ENCODE assay signal across 8 cellular contexts in the genomic region with DNA sequence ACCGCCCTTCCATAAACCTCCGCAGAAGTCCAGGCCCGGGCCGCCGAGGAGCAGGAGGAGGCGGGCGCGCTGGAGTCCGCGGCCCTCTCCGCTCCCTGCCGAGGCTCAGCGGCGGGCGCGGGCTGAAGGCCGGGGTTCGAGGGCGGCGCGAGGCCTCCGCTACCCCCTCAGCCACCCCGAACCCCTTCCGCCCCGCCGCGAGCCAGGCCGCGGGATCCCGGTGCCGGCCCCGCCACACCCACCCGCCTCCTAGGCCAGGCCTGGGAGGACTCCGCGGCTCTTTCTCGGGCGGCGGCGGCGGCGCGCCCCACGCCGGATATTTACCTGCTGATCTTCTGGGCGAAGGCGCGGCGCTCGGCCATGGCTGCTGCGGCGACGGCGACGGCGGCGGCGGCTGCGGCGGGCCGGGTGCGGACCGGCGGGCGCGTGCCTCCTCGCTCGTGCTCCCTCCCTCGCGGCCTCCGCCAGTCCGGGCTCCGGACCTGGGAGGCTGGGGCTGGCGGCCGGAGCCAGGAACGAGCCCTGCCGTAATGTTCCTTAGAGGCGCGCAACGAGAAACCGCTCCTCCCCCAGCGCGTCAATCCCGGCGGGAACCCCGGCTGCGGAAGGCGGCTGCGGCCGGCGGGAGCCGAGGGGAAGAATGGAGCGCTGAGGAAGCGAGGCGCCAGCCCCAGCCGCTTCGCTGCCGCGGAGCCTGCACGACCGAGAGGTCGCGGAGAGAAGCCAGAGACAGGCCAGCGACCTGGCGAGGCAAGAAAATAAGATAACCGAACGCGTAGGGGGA. TPM values are rescaled to one million over a fixed set of nuclear protein-coding genes. Genes with fewer than 3 reads are reported as not detected.
DNase-seq lines count a peak whose midpoint lies in the region; ATAC-seq and TF ChIP-seq lines count a peak whose summit lies in the region.

A gene with protein sequence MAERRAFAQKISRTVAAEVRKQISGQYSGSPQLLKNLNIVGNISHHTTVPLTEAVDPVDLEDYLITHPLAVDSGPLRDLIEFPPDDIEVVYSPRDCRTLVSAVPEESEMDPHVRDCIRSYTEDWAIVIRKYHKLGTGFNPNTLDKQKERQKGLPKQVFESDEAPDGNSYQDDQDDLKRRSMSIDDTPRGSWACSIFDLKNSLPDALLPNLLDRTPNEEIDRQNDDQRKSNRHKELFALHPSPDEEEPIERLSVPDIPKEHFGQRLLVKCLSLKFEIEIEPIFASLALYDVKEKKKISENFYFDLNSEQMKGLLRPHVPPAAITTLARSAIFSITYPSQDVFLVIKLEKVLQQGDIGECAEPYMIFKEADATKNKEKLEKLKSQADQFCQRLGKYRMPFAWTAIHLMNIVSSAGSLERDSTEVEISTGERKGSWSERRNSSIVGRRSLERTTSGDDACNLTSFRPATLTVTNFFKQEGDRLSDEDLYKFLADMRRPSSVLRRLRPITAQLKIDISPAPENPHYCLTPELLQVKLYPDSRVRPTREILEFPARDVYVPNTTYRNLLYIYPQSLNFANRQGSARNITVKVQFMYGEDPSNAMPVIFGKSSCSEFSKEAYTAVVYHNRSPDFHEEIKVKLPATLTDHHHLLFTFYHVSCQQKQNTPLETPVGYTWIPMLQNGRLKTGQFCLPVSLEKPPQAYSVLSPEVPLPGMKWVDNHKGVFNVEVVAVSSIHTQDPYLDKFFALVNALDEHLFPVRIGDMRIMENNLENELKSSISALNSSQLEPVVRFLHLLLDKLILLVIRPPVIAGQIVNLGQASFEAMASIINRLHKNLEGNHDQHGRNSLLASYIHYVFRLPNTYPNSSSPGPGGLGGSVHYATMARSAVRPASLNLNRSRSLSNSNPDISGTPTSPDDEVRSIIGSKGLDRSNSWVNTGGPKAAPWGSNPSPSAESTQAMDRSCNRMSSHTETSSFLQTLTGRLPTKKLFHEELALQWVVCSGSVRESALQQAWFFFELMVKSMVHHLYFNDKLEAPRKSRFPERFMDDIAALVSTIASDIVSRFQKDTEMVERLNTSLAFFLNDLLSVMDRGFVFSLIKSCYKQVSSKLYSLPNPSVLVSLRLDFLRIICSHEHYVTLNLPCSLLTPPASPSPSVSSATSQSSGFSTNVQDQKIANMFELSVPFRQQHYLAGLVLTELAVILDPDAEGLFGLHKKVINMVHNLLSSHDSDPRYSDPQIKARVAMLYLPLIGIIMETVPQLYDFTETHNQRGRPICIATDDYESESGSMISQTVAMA (N-terminal part only) (minus strand): TSS at position 484 of the 784 bp plus-strand sequence. CDS start 122 bp downstream, at position 362.

- no peaks in the 10 kb centered on the region for H3K9me3 Mint-ChIP-seq in activated CD8-positive, alpha-beta T cell treated with anti-CD3 and anti-CD28 coated beads for 36 hours

- POLR2A ChIA-PET in activated CD8-positive, alpha-beta T cell treated with anti-CD3 and anti-CD28 coated beads for 36 hours (lab: Charles Lee) = interaction anchor here (1.4 kb wide), 1 partner anchor 252 kb away, joined by 4 read pairs; no protein-coding TSS in a partner anchor

- no peak for TF ChIP-seq POLR2A in lower leg skin (IDR thresholded peaks at IDR 0.05)

- intact Hi-C loops in activated CD8-positive, alpha-beta T cell treated with anti-CD3 and anti-CD28 coated beads for 36 hours (cut with micrococcal nuclease) = no loop called here
- intact Hi-C loops in lower leg skin (cut with DNase I; ENCODE audit: low total_unique reads) = no loop called here

- H3K36me3 Mint-ChIP-seq in activated CD8-positive, alpha-beta T cell treated with anti-CD3 and anti-CD28 coated beads for 36 hours (ENCODE audit: low read depth) = no peaks in the 10 kb centered on the region

- ATAC-seq in HG03342 (IDR thresholded peaks at IDR 0.05; ENCODE audit: unreplicated experiment) = peak; percentile 67
- ATAC-seq in activated CD8-positive, alpha-beta T cell treated with anti-CD3 and anti-CD28 coated beads for 36 hours = peak; percentile 74

- peak within 1 kb of the TSS; percentile 93 for H3K27ac ChIP-seq in C4-2B

- H3K4me1 Mint-ChIP-seq in activated CD8-positive, alpha-beta T cell treated with anti-CD3 and anti-CD28 coated beads for 36 hours (ENCODE audit: low read depth) = peaks cover 13% of the 10 kb centered on the region

- 0 to 1% methylated on average over 30 to 38 of the region's 107 CpGs for WGBS in lower leg skin, 2 donors

- H3K4me3 ChIP-seq in lower leg skin (ENCODE audit: low read depth, poor library complexity, severe bottlenecking) = peak within 1 kb of the TSS; percentile 77

- DNase-seq in GM19238 (ENCODE audit: insufficient read length, low spot score) = peak; percentile 63
- DNase-seq in NCI-H524 treated with DMSO at 0.1 percent for 48 hours (lab: John Stamatoyannopoulos, UW) = peak; percentile 13
- peak; percentile 55 for DNase-seq in activated CD8-positive, alpha-beta T cell treated with anti-CD3 and anti-CD28 coated beads for 36 hours
- peak; percentile 17 for DNase-seq in effector CD8-positive, alpha-beta T cell (lab: John Stamatoyannopoulos, UW)
- DNase-seq in lower leg skin (ENCODE audit: low spot score in 2 of 2) = peak; percentile 53 to 95
- peak; percentile 28 to 36 for DNase-seq in stimulated activated CD4-positive, alpha-beta T cell treated with anti-CD3 and anti-CD28 coated beads, Interleukin-4, amount 100 ng/mL, for 48 hours (ENCODE audit: low read depth in 2 of 2)

- CTCF ChIA-PET in activated CD8-positive, alpha-beta T cell treated with anti-CD3 and anti-CD28 coated beads for 36 hours (lab: Charles Lee) = no interaction called here

- H3K27me3 Mint-ChIP-seq in activated CD8-positive, alpha-beta T cell treated with anti-CD3 and anti-CD28 coated beads for 36 hours = no peaks in the 10 kb centered on the region

- H3K27ac Mint-ChIP-seq in activated CD8-positive, alpha-beta T cell treated with anti-CD3 and anti-CD28 coated beads for 36 hours = peak within 1 kb of the TSS; percentile 58

- no peak for TF ChIP-seq CTCF in C4-2B (conservative IDR thresholded peaks at IDR 0.05)
- no peak for TF ChIP-seq CTCF in activated CD8-positive, alpha-beta T cell treated with anti-CD3 and anti-CD28 coated beads for 36 hours (IDR thresholded peaks at IDR 0.05)
- TF ChIP-seq CTCF in lower leg skin (IDR thresholded peaks at IDR 0.05) = no peak

- H3K4me3 Mint-ChIP-seq in activated CD8-positive, alpha-beta T cell treated with anti-CD3 and anti-CD28 coated beads for 36 hours = peak within 1 kb of the TSS; percentile 81

RNA-seq across cellular contexts. Expression of the gene that starts here (rescaled TPM):
- 10 to 100 TPM in 1 of 2 experiments, 1 to 10 TPM in 1; 6.6 to 16.8 TPM for total RNA-seq in activated CD8-positive, alpha-beta T cell treated with anti-CD3 and anti-CD28 coated beads for 36 hours
- total RNA-seq in lower leg skin = 10 to 100 TPM; 27.0 to 67.5 (median 29.4) TPM

Comparison
In these comparisons a context has a peak if more than half of its experiments do, and no peak if none do; other contexts are left out.
1. Peak in every context shown above with its lines: DNase-seq, ATAC-seq, H3K4me3 ChIP-seq and H3K27ac ChIP-seq.
2. DNase-seq: peak in every context shown above with its lines; median percentile 74 in lower leg skin; 63 in GM19238; 55 in activated CD8-positive, alpha-beta T cell treated with anti-CD3 and anti-CD28 coated beads for 36 hours; 32 in stimulated activated CD4-positive, alpha-beta T cell treated with anti-CD3 and anti-CD28 coated beads, Interleukin-4, amount 100 ng/mL, for 48 hours; 17 in effector CD8-positive, alpha-beta T cell; 13 in NCI-H524 treated with DMSO at 0.1 percent for 48 hours.